Comparison of ENCODE assay signal across 8 cellular contexts in genomic region chr12:30753761-30754382, GRCh38. TPM values are rescaled to one million over a fixed set of nuclear protein-coding genes. Genes with fewer than 3 reads are reported as not detected.
DNase-seq lines count a peak whose midpoint lies in the region; ATAC-seq, FAIRE-seq and TF ChIP-seq lines count a peak whose summit lies in the region.

No MANE protein-coding gene starts in this region.

- no peaks in the 10 kb centered on the region for H3K27me3 ChIP-seq in SJCRH30

- H3K36me3 ChIP-seq in SJCRH30 = peaks cover 8% of the 10 kb centered on the region

- peak overlapping the region; percentile 76 for H3K4me3 ChIP-seq in SJCRH30

- no peak for ATAC-seq in GM19463 (IDR thresholded peaks at IDR 0.05; ENCODE audit: unreplicated experiment)

- peak; percentile 83 for FAIRE-seq in GM19239 (lab: Jason Lieb, UNC)

- H3K4me1 ChIP-seq in SJCRH30 = no peaks in the 10 kb centered on the region

- peak overlapping the region; percentile 18 for H3K27ac ChIP-seq in SJCRH30

- no peaks in the 10 kb centered on the region for H3K9me3 ChIP-seq in SJCRH30 (replicated peaks)

- TF ChIP-seq POLR2A in erythroblast (IDR thresholded peaks at IDR 0.05; ENCODE audit: low read length) = peak; percentile 45

- peak; percentile 7 for DNase-seq in AG08395 (ENCODE audit: low spot score)
- peak; percentile 10 for DNase-seq in GM19239 (ENCODE audit: insufficient read length, low spot score)
- peak; percentile 9 to 56 for DNase-seq in SJCRH30
- DNase-seq in erythroblast (lab: John Stamatoyannopoulos, UW) = no peak
- peak; percentile 11 for DNase-seq in occipital lobe (lab: John Stamatoyannopoulos, UW)
- no peak for DNase-seq in GM19240 (ENCODE audit: insufficient read length, low spot score)
- no peak for DNase-seq in NCI-H774 (lab: John Stamatoyannopoulos, UW)

RNA-seq across cellular contexts. Expression of gene CAPRIN2, which starts 0.9 kb away (rescaled TPM):
- total RNA-seq in SJCRH30 (2014; rRNA removed; shearing (Covaris generic)) = 18.6 and 27.5 TPM in 2 replicates
- 41.3 TPM for total RNA-seq in occipital lobe

RNA-seq across cellular contexts. Expression of gene IPO8, which starts 58.2 kb away (rescaled TPM):
- total RNA-seq in SJCRH30 (2014; rRNA removed; shearing (Covaris generic)) = 29.3 and 34.9 TPM in 2 replicates
- total RNA-seq in occipital lobe = 58.5 TPM

Comparison
In these comparisons a context has a peak if more than half of its experiments do, and no peak if none do; other contexts are left out.
1. DNase-seq: peak in AG08395 (single experiment), GM19239 (single experiment), SJCRH30 (2 of 2) and occipital lobe (single experiment); none in erythroblast (0 of 2), GM19240 (single experiment) and NCI-H774 (single experiment).